Comparison of ENCODE assay signal across 13 cellular contexts in genomic region chr2:224908820-224909219, GRCh38.
DNase-seq lines count a peak whose midpoint lies in the region; ATAC-seq and TF ChIP-seq lines count a peak whose summit lies in the region.
"Had no signal": no experiment of that assay in that cellular context is flagged by ENCODE, and none has a peak within 500 bp of the region (broad histone marks: within the 10 kb centered on the region; RNA-seq: fewer than 3 reads in every experiment).

No MANE protein-coding gene starts in this region.

- H3K4me3 ChIP-seq in CD4-positive, CD25-positive, alpha-beta regulatory T cell (ENCODE audit: low read depth, low read length) = no peak overlapping the region
- H3K4me3 ChIP-seq: BLaER1 treated with 17β-estradiol and CSF1 and Interleukin-3, amounts not matched to agents 10 nM and 100 nM had no signal

- no peaks in the 10 kb centered on the region for H3K27me3 Mint-ChIP-seq in CD4-positive, CD25-positive, alpha-beta regulatory T cell
- H3K27me3 Mint-ChIP-seq in HFFc6 (ENCODE audit: insufficient read depth) = peaks cover 2% of the 10 kb centered on the region; the same call in 1 of the 2 replicates
- no peaks in the 10 kb centered on the region for H3K27me3 Mint-ChIP-seq in chondrocyte (ENCODE audit: low read depth)
- no peaks in the 10 kb centered on the region for H3K27me3 Mint-ChIP-seq in neural crest cell (ENCODE audit: low read depth)
- H3K27me3 Mint-ChIP-seq: activated CD4-positive, alpha-beta memory T cell treated with anti-CD3 and anti-CD28 coated beads, Interleukin-2, amount 10 ng/mL, durations not matched to agents 7 days and 5 days; type B pancreatic cell had no signal

- H3K4me1 ChIP-seq in CD4-positive, CD25-positive, alpha-beta regulatory T cell (ENCODE audit: control insufficient read depth, insufficient read depth, low read length, poor library complexity, severe bottlenecking) = peaks cover 21% of the 10 kb centered on the region

- H3K36me3 Mint-ChIP-seq in CD4-positive, CD25-positive, alpha-beta regulatory T cell = peaks cover 45% of the 10 kb centered on the region
- peaks cover 42% of the 10 kb centered on the region for H3K36me3 Mint-ChIP-seq in HFFc6 (ENCODE audit: low read depth)
- peaks cover 4% of the 10 kb centered on the region for H3K36me3 Mint-ChIP-seq in chondrocyte (ENCODE audit: low read depth)
- H3K36me3 Mint-ChIP-seq in neural crest cell (ENCODE audit: low read depth) = peaks cover 17% of the 10 kb centered on the region
- H3K36me3 Mint-ChIP-seq: type B pancreatic cell had no signal

- H3K9me3 Mint-ChIP-seq in CD4-positive, CD25-positive, alpha-beta regulatory T cell = no peaks in the 10 kb centered on the region
- H3K9me3 Mint-ChIP-seq in HFFc6 (no peaks in the 10 kb centered on the region), chondrocyte (ENCODE audit: low read depth) (peaks cover 2% of the 10 kb centered on the region), neural crest cell (peaks cover 5% of the 10 kb centered on the region)
- H3K9me3 Mint-ChIP-seq: activated CD4-positive, alpha-beta memory T cell treated with anti-CD3 and anti-CD28 coated beads, Interleukin-2, amount 10 ng/mL, durations not matched to agents 7 days and 5 days had no signal

- peak overlapping the region; percentile 56 to 87 (median 72) for H3K27ac Mint-ChIP-seq in CD4-positive, CD25-positive, alpha-beta regulatory T cell
- H3K27ac Mint-ChIP-seq in HFFc6 (peak overlapping the region; percentile 84; the same call in 1 of the 2 replicates), chondrocyte (ENCODE audit: unreplicated experiment) (peak overlapping the region; percentile 93), neural crest cell (ENCODE audit: unreplicated experiment) (peak overlapping the region; percentile 93)
- H3K27ac Mint-ChIP-seq: activated CD4-positive, alpha-beta memory T cell treated with anti-CD3 and anti-CD28 coated beads, Interleukin-2, amount 10 ng/mL, durations not matched to agents 7 days and 5 days had no signal

- H3K9me3 ChIP-seq in CD4-positive, CD25-positive, alpha-beta regulatory T cell (ENCODE audit: control insufficient read depth in 2 of 2, low read length in 2 of 2) = no peaks in the 10 kb centered on the region

- no peak for DNase-seq in CD4-positive, CD25-positive, alpha-beta regulatory T cell
- DNase-seq in HFFc6 = no peak
- no peak for DNase-seq in chondrocyte (ENCODE audit: low spot score)
- no peak for DNase-seq in neural crest cell (ENCODE audit: low read depth, low spot score)
- no peak for DNase-seq in activated CD8-positive, alpha-beta memory T cell treated with anti-CD3 and anti-CD28 coated beads, Interleukin-2, amount 50 U/mL, for 48 hours
- DNase-seq in NAMALWA (ENCODE audit: low spot score) = no peak
- DNase-seq: activated CD4-positive, alpha-beta memory T cell treated with anti-CD3 and anti-CD28 coated beads, Interleukin-2, amount 10 ng/mL, durations not matched to agents 7 days and 5 days; glutamatergic neuron; NCI-H2171 had no signal

- no peak for ATAC-seq in CD4-positive, CD25-positive, alpha-beta regulatory T cell (ENCODE audit: low read depth in 2 of 2)
- no peak for ATAC-seq in GM19035 (IDR thresholded peaks at IDR 0.05; ENCODE audit: unreplicated experiment)
- ATAC-seq: esophagus mucosa had no signal

- H3K4me1 Mint-ChIP-seq in CD4-positive, CD25-positive, alpha-beta regulatory T cell = peaks cover 48 to 62% (median 53%) of the 10 kb centered on the region in 4 donors
- peaks cover 61% of the 10 kb centered on the region for H3K4me1 Mint-ChIP-seq in HFFc6 (ENCODE audit: low read depth)
- H3K4me1 Mint-ChIP-seq in chondrocyte (ENCODE audit: low read depth) = peaks cover 37% of the 10 kb centered on the region
- H3K4me1 Mint-ChIP-seq in neural crest cell = peaks cover 41% of the 10 kb centered on the region

- H3K36me3 ChIP-seq in CD4-positive, CD25-positive, alpha-beta regulatory T cell (ENCODE audit: control insufficient read depth, insufficient read depth, low read length) = peaks cover 11% of the 10 kb centered on the region

- no peak for TF ChIP-seq CTCF in HFFc6 (IDR thresholded peaks at IDR 0.05)
- TF ChIP-seq CTCF in chondrocyte (IDR thresholded peaks at IDR 0.05) = no peak
- no peak for TF ChIP-seq CTCF in neural crest cell (conservative IDR thresholded peaks at IDR 0.05)

- no peak overlapping the region for H3K27ac ChIP-seq in CD4-positive, CD25-positive, alpha-beta regulatory T cell (ENCODE audit: insufficient read depth, low read length, poor library complexity, severe bottlenecking)

- H3K4me3 Mint-ChIP-seq in CD4-positive, CD25-positive, alpha-beta regulatory T cell = peak overlapping the region in 1 of 4 donors; percentile 22
- H3K4me3 Mint-ChIP-seq in HFFc6 = no peak overlapping the region
- H3K4me3 Mint-ChIP-seq in chondrocyte (ENCODE audit: unreplicated experiment) = no peak overlapping the region
- peak overlapping the region; percentile 38 for H3K4me3 Mint-ChIP-seq in neural crest cell
- H3K4me3 Mint-ChIP-seq: activated CD4-positive, alpha-beta memory T cell treated with anti-CD3 and anti-CD28 coated beads, Interleukin-2, amount 10 ng/mL, durations not matched to agents 7 days and 5 days; type B pancreatic cell had no signal

- H3K27me3 ChIP-seq in CD4-positive, CD25-positive, alpha-beta regulatory T cell (ENCODE audit: control insufficient read depth, insufficient read depth, low read length) = no peaks in the 10 kb centered on the region
- H3K27me3 ChIP-seq: BLaER1 treated with 17β-estradiol and CSF1 and Interleukin-3, amounts not matched to agents 10 nM and 100 nM had no signal
